ENCODE assay signal across 8 cellular contexts in genomic region chr5:95283761-95284511, GRCh38. TPM values are rescaled to one million over a fixed set of nuclear protein-coding genes. Genes with fewer than 3 reads are reported as not detected.
DNase-seq lines count a peak whose midpoint lies in the region; ATAC-seq and TF ChIP-seq lines count a peak whose summit lies in the region.

No MANE protein-coding gene starts in this region.

- no peak overlapping the region for H3K27ac ChIP-seq in WERI-Rb-1

- H3K4me3 ChIP-seq in WERI-Rb-1 (ENCODE audit: low read depth, low read length) (peak overlapping the region; percentile 64), fibroblast of mammary gland (ENCODE audit: control insufficient read depth, low read depth, low read length) (peak overlapping the region; percentile 30)

- no peaks in the 10 kb centered on the region for H3K27me3 ChIP-seq in WERI-Rb-1 (ENCODE audit: insufficient read depth, low read depth, severe bottlenecking)

- H3K9me3 ChIP-seq in WERI-Rb-1 (ENCODE audit: severe bottlenecking), result no peaks in the 10 kb centered on the region

- no peaks in the 10 kb centered on the region for H3K36me3 Mint-ChIP-seq in nephron progenitor cell (ENCODE audit: low read depth)

- peaks cover 73% of the 10 kb centered on the region for H3K27me3 Mint-ChIP-seq in nephron progenitor cell (ENCODE audit: low read depth, poor library complexity)

- ATAC-seq in GM21576 (IDR thresholded peaks at IDR 0.05; ENCODE audit: unreplicated experiment), result peak; percentile 54

- no peaks in the 10 kb centered on the region for H3K36me3 ChIP-seq in WERI-Rb-1

- DNase-seq in NCI-H524 (lab: John Stamatoyannopoulos, UW) (peak; percentile 38 to 63), NCI-H524 treated with DMSO at 0.1 percent for 48 hours (lab: John Stamatoyannopoulos, UW) (no peak), LHCN-M2 (ENCODE audit: low read depth) (peak; percentile 8), WERI-Rb-1 (peak; percentile 61), fibroblast of mammary gland (ENCODE audit: low read depth) (no peak), nephron progenitor cell (peak; percentile 65), hippocampal formation (lab: John Stamatoyannopoulos, UW) (no peak)

- TF ChIP-seq CTCF in WERI-Rb-1 (IDR thresholded peaks at IDR 0.05; ENCODE audit: low read depth, low read length) (peak; percentile 76), fibroblast of mammary gland (conservative IDR thresholded peaks at IDR 0.05; ENCODE audit: control insufficient read depth, insufficient read depth, low read depth, low read length) (peak; percentile 13), nephron progenitor cell (IDR thresholded peaks at IDR 0.05) (peak; percentile 44)

- no peak overlapping the region for H3K27ac Mint-ChIP-seq in nephron progenitor cell

- H3K4me3 Mint-ChIP-seq in nephron progenitor cell, result peak overlapping the region; percentile 84

- no peaks in the 10 kb centered on the region for H3K9me3 Mint-ChIP-seq in nephron progenitor cell

- peaks cover 41% of the 10 kb centered on the region for H3K4me1 Mint-ChIP-seq in nephron progenitor cell

RNA-seq across cellular contexts. Expression of gene MCTP1, which starts 1.0 kb away (rescaled TPM):
- total RNA-seq in LHCN-M2 (2014; rRNA removed), result 16.4 and 16.6 TPM in 2 replicates
- polyA plus RNA-seq in LHCN-M2 (2012), result 4.0 TPM

Comparison
In these comparisons a context has a peak if more than half of its experiments do, and no peak if none do; other contexts are left out.
1. DNase-seq: peak in NCI-H524 (2 of 2), LHCN-M2 (single experiment), WERI-Rb-1 (single experiment) and nephron progenitor cell (single experiment); none in NCI-H524 treated with DMSO at 0.1 percent for 48 hours (single experiment), fibroblast of mammary gland (single experiment) and hippocampal formation (0 of 2).
2. CTCF ChIP-seq: peak in every context shown above with its lines; median percentile 76 in WERI-Rb-1; 44 in nephron progenitor cell; 13 in fibroblast of mammary gland.